8 cellular contexts compared by ENCODE assay signal in genomic region chr15:61834076-61834697, GRCh38.
DNase-seq lines count a peak whose midpoint lies in the region; ATAC-seq, FAIRE-seq and TF ChIP-seq lines count a peak whose summit lies in the region.

No MANE protein-coding gene starts in this region.

- dilution Hi-C loops in keratinocyte (cut with MboI; ENCODE audit: extremely low pct_ligation_motif_present, low sequenced_read_pairs): no loop called here

- no peaks in the 10 kb centered on the region for H4K20me1 ChIP-seq in keratinocyte (ENCODE audit: control insufficient read depth, extremely low read depth, insufficient read depth, low read length)

- no peak overlapping the region for H3K4me2 ChIP-seq in keratinocyte (ENCODE audit: control insufficient read depth, extremely low read depth, insufficient read depth, low read depth, low read length)

- no peak overlapping the region for H3K9ac ChIP-seq in keratinocyte (ENCODE audit: control insufficient read depth, extremely low read depth, insufficient read depth, low read length)

- no peak overlapping the region for H3K27ac ChIP-seq in keratinocyte (ENCODE audit: control insufficient read depth, insufficient read depth, low read length)

- H3K79me2 ChIP-seq in keratinocyte (ENCODE audit: control insufficient read depth, insufficient read depth, low read length): no peaks in the 10 kb centered on the region

- no peak for FAIRE-seq in D721Med (lab: Jason Lieb, UNC)
- peak; percentile 89 for FAIRE-seq in keratinocyte (lab: Jason Lieb, UNC)

- no peaks in the 10 kb centered on the region for H3K4me1 ChIP-seq in keratinocyte (ENCODE audit: control insufficient read depth, extremely low read depth, insufficient read depth, low read length)

- POLR2A ChIA-PET in HEK293T (lab: Yijun Ruan, JAX): no interaction called here

- DNase-seq in D721Med (ENCODE audit: insufficient read length, low spot score) (no peak), HEK293T (ENCODE audit: extremely low spot score) (peak; percentile 61), NCI-H2196 (lab: John Stamatoyannopoulos, UW; ENCODE audit: unreplicated experiment) (peak; percentile 80), T47D (ENCODE audit: low read depth in 1 of 2, low spot score in 1 of 2) (peak; percentile 37 to 89), keratinocyte (ENCODE audit: low read depth, low spot score) (peak; percentile 13)
- DNase-seq in stimulated activated CD4-positive, alpha-beta T cell treated with anti-CD3 and anti-CD28 coated beads, Interleukin-1b, Interleukin-23, amount 100 ng/mL, for 1 hour (ENCODE audit: low read depth in 2 of 2): peak; percentile 26 to 69

- H3K27me3 ChIP-seq in keratinocyte (ENCODE audit: control insufficient read depth, extremely low read depth, insufficient read depth, low read length): peaks cover 7% of the 10 kb centered on the region

- in situ Hi-C loops in T47D (cut with HindIII; ENCODE audit: low pct_unique_long_range_greater_than_20kb, low sequenced_read_pairs): no loop called here

- no peaks in the 10 kb centered on the region for H3K9me1 ChIP-seq in keratinocyte (ENCODE audit: control insufficient read depth, extremely low read depth, insufficient read depth, low read length)

- no peaks in the 10 kb centered on the region for H3K9me3 ChIP-seq in keratinocyte (ENCODE audit: control insufficient read depth, low read depth, low read length)

- no peak for ATAC-seq in HG02884 (IDR thresholded peaks at IDR 0.05; ENCODE audit: unreplicated experiment)

- H2AFZ ChIP-seq in keratinocyte (ENCODE audit: control insufficient read depth, low read length): no peak overlapping the region

- no peaks in the 10 kb centered on the region for H3K36me3 ChIP-seq in keratinocyte (ENCODE audit: control insufficient read depth in 2 of 2, extremely low read depth in 1 of 2, insufficient read depth in 2 of 2, low read length in 2 of 2)

- no peak overlapping the region for H3K4me3 ChIP-seq in WI38 (ENCODE audit: low read depth, low read length)
- H3K4me3 ChIP-seq in keratinocyte (ENCODE audit: control insufficient read depth in 2 of 3, extremely low read depth in 1 of 3, insufficient read depth in 2 of 3, low read depth in 1 of 3, low read length in 3 of 3): no peak overlapping the region

- TF ChIP-seq CTCF in D721Med (IDR thresholded peaks at IDR 0.05; ENCODE audit: insufficient read depth, missing control alignments): peak; percentile 98
- peak; percentile 98 for TF ChIP-seq CTCF in WI38 (IDR thresholded peaks at IDR 0.05; ENCODE audit: low read depth, low read length)
- TF ChIP-seq CTCF in keratinocyte (optimal IDR thresholded peaks at IDR 0.05 in 1 of 3, IDR thresholded peaks at IDR 0.05 in 1 of 3, conservative IDR thresholded peaks at IDR 0.05 in 1 of 3; ENCODE audit: extremely low read depth in 1 of 3, insufficient read depth in 2 of 3, low read length in 3 of 3): peak; percentile 89 to 95 (median 95)

- CTCF ChIA-PET in HEK293T (lab: Yijun Ruan, JAX): interaction anchor here (0.7 to 1.8 kb wide), 11 partner anchors 11 to 1326 kb away, joined by 3 to 5 read pairs (median 4); no protein-coding TSS in a partner anchor

TF ChIP-seq in HEK293T, 16 proteins besides CTCF, POLR2A, EP300 and RAD21:
- TF ChIP-seq FOXM1 (IDR thresholded peaks at IDR 0.05; ENCODE audit: borderline replicate concordance): no peak
- TF ChIP-seq ELF4 (IDR thresholded peaks at IDR 0.05): no peak
